Comparison of ENCODE assay signal across 1 cellular context in genomic region chr2:85890522-85891176, GRCh38.
A peak's percentile ranks its signal among the peaks of the same experiment; 100 is the strongest.
TF ChIP-seq lines count a peak whose summit lies in the region.

No MANE protein-coding gene starts in this region.

TF ChIP-seq in K562, 482 proteins besides CTCF, POLR2A, EP300 and RAD21 (continued from another document and continues in another):
- no peak for TF ChIP-seq CSDE1 (IDR thresholded peaks at IDR 0.05)
- TF ChIP-seq ZBTB9 (CRISPR knock-in tag; IDR thresholded peaks at IDR 0.05): peak; percentile 93
- TF ChIP-seq NR1H2 (CRISPR knock-in tag; IDR thresholded peaks at IDR 0.05): no peak
- TF ChIP-seq MYC (IDR thresholded peaks at IDR 0.05; ENCODE audit: low read depth, low read length): no peak
- TF ChIP-seq MYC (CRISPR knock-in tag; IDR thresholded peaks at IDR 0.05; ENCODE audit: borderline replicate concordance, low read depth): peak; percentile 71; the same call in 1 of the 2 replicates
- no peak for TF ChIP-seq CREB1 (IDR thresholded peaks at IDR 0.05)
- TF ChIP-seq CREB1 (CRISPR knock-in tag; IDR thresholded peaks at IDR 0.05): no peak
- TF ChIP-seq ZBTB11 (CRISPR knock-in tag; IDR thresholded peaks at IDR 0.05): 0 out of 6 replicates have a peak, but pooled peaks of 1 of the 3 experiments have one; percentile 31
- TF ChIP-seq ZNF274 (IDR thresholded peaks at IDR 0.05; ENCODE audit: borderline replicate concordance, low read depth, low read length): no peak
- no peak for TF ChIP-seq CBFB (CRISPR knock-in tag; IDR thresholded peaks at IDR 0.05)
- TF ChIP-seq KLF16 (IDR thresholded peaks at IDR 0.05): peak; percentile 67; the same call in 1 of the 2 replicates
- no peak for TF ChIP-seq RBBP5 (IDR thresholded peaks at IDR 0.05; ENCODE audit: borderline replicate concordance, insufficient read depth, low read length, poor library complexity, severe bottlenecking)
- TF ChIP-seq ZBTB34 (CRISPR knock-in tag; IDR thresholded peaks at IDR 0.05): no peak
- TF ChIP-seq HLTF (IDR thresholded peaks at IDR 0.05): no peak
- no peak for TF ChIP-seq NCOA6 (IDR thresholded peaks at IDR 0.05)
- TF ChIP-seq ZNF583 (CRISPR knock-in tag; IDR thresholded peaks at IDR 0.05): peak; percentile 94
- 0 out of 2 replicates have a peak, but pooled peaks have one; percentile 60 for TF ChIP-seq HMG20A (CRISPR knock-in tag; conservative IDR thresholded peaks at IDR 0.05)
- no peak for TF ChIP-seq CAMTA2 (CRISPR knock-in tag; conservative IDR thresholded peaks at IDR 0.05)
- TF ChIP-seq TCFL5 (CRISPR knock-in tag; conservative IDR thresholded peaks at IDR 0.05): 0 out of 2 replicates have a peak, but pooled peaks have one; percentile 60
- TF ChIP-seq ESRRB (CRISPR knock-in tag; IDR thresholded peaks at IDR 0.05; ENCODE audit: borderline replicate concordance): no peak
- no peak for TF ChIP-seq DLX4 (CRISPR knock-in tag; IDR thresholded peaks at IDR 0.05)
- no peak for TF ChIP-seq XRCC3 (IDR thresholded peaks at IDR 0.05)
- TF ChIP-seq MIER1 (IDR thresholded peaks at IDR 0.05; ENCODE audit: low read depth): no peak
- TF ChIP-seq ZBTB5 (IDR thresholded peaks at IDR 0.05): no peak
- TF ChIP-seq ZNF592 (IDR thresholded peaks at IDR 0.05): peak; percentile 98
- no peak for TF ChIP-seq NCOA4 (IDR thresholded peaks at IDR 0.05; ENCODE audit: partially characterized antibody)
- no peak for TF ChIP-seq CREBBP (IDR thresholded peaks at IDR 0.05; ENCODE audit: low read depth, low read length)
- TF ChIP-seq WHSC1 (IDR thresholded peaks at IDR 0.05; ENCODE audit: low read length): no peak
- no peak for TF ChIP-seq SRSF7 (optimal IDR thresholded peaks at IDR 0.05; ENCODE audit: low read depth, low read length)
- no peak for TF ChIP-seq RAD51 (IDR thresholded peaks at IDR 0.05; ENCODE audit: borderline replicate concordance, low read depth)
- TF ChIP-seq GABPB2 (CRISPR knock-in tag; conservative IDR thresholded peaks at IDR 0.05): no peak
- peak; percentile 43; the same call in 1 of the 2 replicates for TF ChIP-seq E2F3 (CRISPR knock-in tag; IDR thresholded peaks at IDR 0.05)
- no peak for TF ChIP-seq ZNF232 (CRISPR knock-in tag; IDR thresholded peaks at IDR 0.05)
- peak in 1 of 2 experiments; percentile 10 for TF ChIP-seq E2F6 (IDR thresholded peaks at IDR 0.05; ENCODE audit: borderline replicate concordance in 1 of 2, extremely low read depth in 1 of 2, insufficient read depth in 1 of 2, insufficient read length in 1 of 2, low read depth in 1 of 2, low read length in 1 of 2, poor library complexity in 1 of 2, severe bottlenecking in 1 of 2)
- TF ChIP-seq RCOR1 (IDR thresholded peaks at IDR 0.05; ENCODE audit: borderline replicate concordance in 1 of 2, low read depth in 2 of 2, low read length in 2 of 2): no peak
- 0 out of 2 replicates have a peak, but pooled peaks have one; percentile 23 for TF ChIP-seq FOSL1 (tag; conservative IDR thresholded peaks at IDR 0.05)
- TF ChIP-seq STAT5A (IDR thresholded peaks at IDR 0.05; ENCODE audit: borderline replicate concordance, low read length): no peak
- TF ChIP-seq DPF2 (IDR thresholded peaks at IDR 0.05): peak; percentile 78
- no peak for TF ChIP-seq PHF8 (IDR thresholded peaks at IDR 0.05; ENCODE audit: borderline replicate concordance, low read length)
- no peak for TF ChIP-seq NR3C1 (CRISPR knock-in tag; IDR thresholded peaks at IDR 0.05)
- TF ChIP-seq TCF7L2 (IDR thresholded peaks at IDR 0.05; ENCODE audit: low read depth, low read length): no peak
- TF ChIP-seq E4F1 (CRISPR knock-in tag; IDR thresholded peaks at IDR 0.05; ENCODE audit: borderline replicate concordance): no peak
- TF ChIP-seq FOXP1 (CRISPR knock-in tag; IDR thresholded peaks at IDR 0.05): no peak
- TF ChIP-seq HMGXB4 (CRISPR knock-in tag; IDR thresholded peaks at IDR 0.05): no peak
- TF ChIP-seq PHTF2 (CRISPR knock-in tag; IDR thresholded peaks at IDR 0.05): no peak
- no peak for TF ChIP-seq BHLHE40 (IDR thresholded peaks at IDR 0.05; ENCODE audit: low read length)
- no peak for TF ChIP-seq HDAC3 (IDR thresholded peaks at IDR 0.05; ENCODE audit: borderline replicate concordance, partially characterized antibody)
- TF ChIP-seq RUNX1 (IDR thresholded peaks at IDR 0.05; ENCODE audit: low read depth): no peak
- TF ChIP-seq ZBED1 (IDR thresholded peaks at IDR 0.05): no peak
- TF ChIP-seq SMAD2 (IDR thresholded peaks at IDR 0.05; ENCODE audit: low read depth, low read length): no peak
- no peak for TF ChIP-seq KLF1 (tag; IDR thresholded peaks at IDR 0.05)
- no peak for TF ChIP-seq NONO (IDR thresholded peaks at IDR 0.05; ENCODE audit: low read depth in 2 of 2, low read length in 1 of 2)
